ENCODE assay signal across 1 cellular context in genomic region chr6:30101939-30102700, GRCh38.
TF ChIP-seq lines count a peak whose summit lies in the region.

No MANE protein-coding gene starts in this region.

TF ChIP-seq in HepG2, 621 proteins besides CTCF, POLR2A, EP300 and RAD21 (continued from another document and continues in another):
- TF ChIP-seq, protein P1, sequence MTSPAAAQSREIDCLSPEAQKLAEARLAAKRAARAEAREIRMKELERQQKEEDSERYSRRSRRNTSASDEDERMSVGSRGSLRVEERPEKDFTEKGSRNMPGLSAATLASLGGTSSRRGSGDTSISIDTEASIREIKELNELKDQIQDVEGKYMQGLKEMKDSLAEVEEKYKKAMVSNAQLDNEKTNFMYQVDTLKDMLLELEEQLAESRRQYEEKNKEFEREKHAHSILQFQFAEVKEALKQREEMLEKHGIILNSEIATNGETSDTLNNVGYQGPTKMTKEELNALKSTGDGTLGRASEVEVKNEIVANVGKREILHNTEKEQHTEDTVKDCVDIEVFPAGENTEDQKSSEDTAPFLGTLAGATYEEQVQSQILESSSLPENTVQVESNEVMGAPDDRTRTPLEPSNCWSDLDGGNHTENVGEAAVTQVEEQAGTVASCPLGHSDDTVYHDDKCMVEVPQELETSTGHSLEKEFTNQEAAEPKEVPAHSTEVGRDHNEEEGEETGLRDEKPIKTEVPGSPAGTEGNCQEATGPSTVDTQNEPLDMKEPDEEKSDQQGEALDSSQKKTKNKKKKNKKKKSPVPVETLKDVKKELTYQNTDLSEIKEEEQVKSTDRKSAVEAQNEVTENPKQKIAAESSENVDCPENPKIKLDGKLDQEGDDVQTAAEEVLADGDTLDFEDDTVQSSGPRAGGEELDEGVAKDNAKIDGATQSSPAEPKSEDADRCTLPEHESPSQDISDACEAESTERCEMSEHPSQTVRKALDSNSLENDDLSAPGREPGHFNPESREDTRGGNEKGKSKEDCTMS (CRISPR knock-in tag; conservative IDR thresholded peaks at IDR 0.05), result no peak
- peak; percentile 75; the same call in 1 of the 2 replicates for TF ChIP-seq YEATS4 (CRISPR knock-in tag; IDR thresholded peaks at IDR 0.05; ENCODE audit: borderline replicate concordance)
- TF ChIP-seq, protein P2, sequence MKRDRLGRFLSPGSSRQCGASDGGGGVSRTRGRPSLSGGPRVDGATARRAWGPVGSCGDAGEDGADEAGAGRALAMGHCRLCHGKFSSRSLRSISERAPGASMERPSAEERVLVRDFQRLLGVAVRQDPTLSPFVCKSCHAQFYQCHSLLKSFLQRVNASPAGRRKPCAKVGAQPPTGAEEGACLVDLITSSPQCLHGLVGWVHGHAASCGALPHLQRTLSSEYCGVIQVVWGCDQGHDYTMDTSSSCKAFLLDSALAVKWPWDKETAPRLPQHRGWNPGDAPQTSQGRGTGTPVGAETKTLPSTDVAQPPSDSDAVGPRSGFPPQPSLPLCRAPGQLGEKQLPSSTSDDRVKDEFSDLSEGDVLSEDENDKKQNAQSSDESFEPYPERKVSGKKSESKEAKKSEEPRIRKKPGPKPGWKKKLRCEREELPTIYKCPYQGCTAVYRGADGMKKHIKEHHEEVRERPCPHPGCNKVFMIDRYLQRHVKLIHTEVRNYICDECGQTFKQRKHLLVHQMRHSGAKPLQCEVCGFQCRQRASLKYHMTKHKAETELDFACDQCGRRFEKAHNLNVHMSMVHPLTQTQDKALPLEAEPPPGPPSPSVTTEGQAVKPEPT (CRISPR knock-in tag; IDR thresholded peaks at IDR 0.05; ENCODE audit: low read depth), result 0 out of 2 replicates have a peak, but pooled peaks have one; percentile 47
- peak; percentile 99 for TF ChIP-seq ZBED4 (CRISPR knock-in tag; IDR thresholded peaks at IDR 0.05; ENCODE audit: borderline replicate concordance)
- TF ChIP-seq, protein P3, sequence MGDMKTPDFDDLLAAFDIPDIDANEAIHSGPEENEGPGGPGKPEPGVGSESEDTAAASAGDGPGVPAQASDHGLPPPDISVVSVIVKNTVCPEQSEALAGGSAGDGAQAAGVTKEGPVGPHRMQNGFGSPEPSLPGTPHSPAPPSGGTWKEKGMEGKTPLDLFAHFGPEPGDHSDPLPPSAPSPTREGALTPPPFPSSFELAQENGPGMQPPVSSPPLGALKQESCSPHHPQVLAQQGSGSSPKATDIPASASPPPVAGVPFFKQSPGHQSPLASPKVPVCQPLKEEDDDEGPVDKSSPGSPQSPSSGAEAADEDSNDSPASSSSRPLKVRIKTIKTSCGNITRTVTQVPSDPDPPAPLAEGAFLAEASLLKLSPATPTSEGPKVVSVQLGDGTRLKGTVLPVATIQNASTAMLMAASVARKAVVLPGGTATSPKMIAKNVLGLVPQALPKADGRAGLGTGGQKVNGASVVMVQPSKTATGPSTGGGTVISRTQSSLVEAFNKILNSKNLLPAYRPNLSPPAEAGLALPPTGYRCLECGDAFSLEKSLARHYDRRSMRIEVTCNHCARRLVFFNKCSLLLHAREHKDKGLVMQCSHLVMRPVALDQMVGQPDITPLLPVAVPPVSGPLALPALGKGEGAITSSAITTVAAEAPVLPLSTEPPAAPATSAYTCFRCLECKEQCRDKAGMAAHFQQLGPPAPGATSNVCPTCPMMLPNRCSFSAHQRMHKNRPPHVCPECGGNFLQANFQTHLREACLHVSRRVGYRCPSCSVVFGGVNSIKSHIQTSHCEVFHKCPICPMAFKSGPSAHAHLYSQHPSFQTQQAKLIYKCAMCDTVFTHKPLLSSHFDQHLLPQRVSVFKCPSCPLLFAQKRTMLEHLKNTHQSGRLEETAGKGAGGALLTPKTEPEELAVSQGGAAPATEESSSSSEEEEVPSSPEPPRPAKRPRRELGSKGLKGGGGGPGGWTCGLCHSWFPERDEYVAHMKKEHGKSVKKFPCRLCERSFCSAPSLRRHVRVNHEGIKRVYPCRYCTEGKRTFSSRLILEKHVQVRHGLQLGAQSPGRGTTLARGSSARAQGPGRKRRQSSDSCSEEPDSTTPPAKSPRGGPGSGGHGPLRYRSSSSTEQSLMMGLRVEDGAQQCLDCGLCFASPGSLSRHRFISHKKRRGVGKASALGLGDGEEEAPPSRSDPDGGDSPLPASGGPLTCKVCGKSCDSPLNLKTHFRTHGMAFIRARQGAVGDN (CRISPR knock-in tag; IDR thresholded peaks at IDR 0.05), result peak; percentile 93
- peak; percentile 86 for TF ChIP-seq SNAPC4 (CRISPR knock-in tag; IDR thresholded peaks at IDR 0.05)
- TF ChIP-seq TERF1 (CRISPR knock-in tag; IDR thresholded peaks at IDR 0.05), result no peak
- TF ChIP-seq ARNT (IDR thresholded peaks at IDR 0.05), result no peak
- TF ChIP-seq ZNF572 (CRISPR knock-in tag; IDR thresholded peaks at IDR 0.05), result 0 out of 2 replicates have a peak, but pooled peaks have one; percentile 47
- TF ChIP-seq, protein P4, sequence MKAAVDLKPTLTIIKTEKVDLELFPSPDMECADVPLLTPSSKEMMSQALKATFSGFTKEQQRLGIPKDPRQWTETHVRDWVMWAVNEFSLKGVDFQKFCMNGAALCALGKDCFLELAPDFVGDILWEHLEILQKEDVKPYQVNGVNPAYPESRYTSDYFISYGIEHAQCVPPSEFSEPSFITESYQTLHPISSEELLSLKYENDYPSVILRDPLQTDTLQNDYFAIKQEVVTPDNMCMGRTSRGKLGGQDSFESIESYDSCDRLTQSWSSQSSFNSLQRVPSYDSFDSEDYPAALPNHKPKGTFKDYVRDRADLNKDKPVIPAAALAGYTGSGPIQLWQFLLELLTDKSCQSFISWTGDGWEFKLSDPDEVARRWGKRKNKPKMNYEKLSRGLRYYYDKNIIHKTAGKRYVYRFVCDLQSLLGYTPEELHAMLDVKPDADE (CRISPR knock-in tag; IDR thresholded peaks at IDR 0.05), result no peak
- TF ChIP-seq MEF2D (CRISPR knock-in tag; IDR thresholded peaks at IDR 0.05), result peak; percentile 57; the same call in 1 of the 2 replicates
- peak; percentile 69 for TF ChIP-seq ZNF609 (CRISPR knock-in tag; IDR thresholded peaks at IDR 0.05; ENCODE audit: borderline replicate concordance)
- 0 out of 2 replicates have a peak, but pooled peaks have one; percentile 18 for TF ChIP-seq FOXO1 (CRISPR knock-in tag; IDR thresholded peaks at IDR 0.05)
- no peak for TF ChIP-seq ZNF44 (CRISPR knock-in tag; IDR thresholded peaks at IDR 0.05)
- TF ChIP-seq, protein P5, sequence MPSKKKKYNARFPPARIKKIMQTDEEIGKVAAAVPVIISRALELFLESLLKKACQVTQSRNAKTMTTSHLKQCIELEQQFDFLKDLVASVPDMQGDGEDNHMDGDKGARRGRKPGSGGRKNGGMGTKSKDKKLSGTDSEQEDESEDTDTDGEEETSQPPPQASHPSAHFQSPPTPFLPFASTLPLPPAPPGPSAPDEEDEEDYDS (CRISPR knock-in tag; IDR thresholded peaks at IDR 0.05), result peak; percentile 93
- TF ChIP-seq ZFP91 (CRISPR knock-in tag; IDR thresholded peaks at IDR 0.05; ENCODE audit: borderline replicate concordance), result peak; percentile 84
